In genomic region chr2:241325257-241325656, GRCh38 we compare ENCODE assay signal across 19 cellular contexts. TPM values are rescaled to one million over a fixed set of nuclear protein-coding genes. Genes with fewer than 3 reads are reported as not detected.
A peak's percentile ranks its signal among the peaks of the same experiment; 100 is the strongest.
DNase-seq lines count a peak whose midpoint lies in the region; ATAC-seq and TF ChIP-seq lines count a peak whose summit lies in the region.
"Had no signal": no experiment of that assay in that cellular context is flagged by ENCODE, and none has a peak within 500 bp of the region (broad histone marks: within the 10 kb centered on the region; RNA-seq: fewer than 3 reads in every experiment).

No MANE protein-coding gene starts in this region.

- no peak overlapping the region for H2AK5ac ChIP-seq in trophoblast cell (ENCODE audit: low read length)

- H3K4me3 ChIP-seq in DOHH2 (ENCODE audit: low read length) (peak overlapping the region; percentile 60), trophoblast cell (ENCODE audit: low read depth, low read length) (no peak overlapping the region)
- H3K4me3 ChIP-seq: SJSA1 had no signal

- no CpG with 5 or more reads among the region's 1 CpG for WGBS in trophoblast cell (ENCODE audit: extremely low coverage, insufficient coverage, insufficient read length)

- H3K4ac ChIP-seq in trophoblast cell (ENCODE audit: low read depth, low read length): peak overlapping the region; percentile 62

- H4K20me1 ChIP-seq in DOHH2 (ENCODE audit: control insufficient read depth, insufficient read depth, low read depth, low read length): peaks cover 18% of the 10 kb centered on the region

- no peaks in the 10 kb centered on the region for H3K79me1 ChIP-seq in trophoblast cell (ENCODE audit: low read length)

- peaks cover 89% of the 10 kb centered on the region for H3K79me2 ChIP-seq in DOHH2 (ENCODE audit: control insufficient read depth, low read length)
- H3K79me2 ChIP-seq in trophoblast cell (ENCODE audit: control insufficient read depth, insufficient read depth, low read length, poor library complexity): peaks cover 8% of the 10 kb centered on the region

- H3K4me2 ChIP-seq in DOHH2 (ENCODE audit: low read length) (peak overlapping the region; percentile 93), trophoblast cell (ENCODE audit: low read length) (no peak overlapping the region)

- TF ChIP-seq CTCF in DOHH2 (IDR thresholded peaks at IDR 0.05; ENCODE audit: low read depth, low read length, poor library complexity, severe bottlenecking) (no peak), WTC11 (IDR thresholded peaks at IDR 0.05) (no peak)

- no peak overlapping the region for H2AFZ ChIP-seq in trophoblast cell (ENCODE audit: insufficient read depth, low read length, poor library complexity)
- H2AFZ ChIP-seq: GM23248 had no signal

- H3K27ac ChIP-seq in DOHH2 (ENCODE audit: low read depth, low read length) (peak overlapping the region; percentile 79), trophoblast cell (ENCODE audit: low read depth, low read length) (no peak overlapping the region)
- H3K27ac ChIP-seq: SJSA1 had no signal

- H3K4me1 ChIP-seq in DOHH2 (ENCODE audit: control insufficient read depth, low read length) (peaks cover 57% of the 10 kb centered on the region), trophoblast cell (ENCODE audit: control insufficient read depth in 1 of 2, insufficient read depth in 2 of 2, low read length in 2 of 2) (no peaks in the 10 kb centered on the region)
- H3K4me1 ChIP-seq: SJSA1 had no signal

- no peaks in the 10 kb centered on the region for H3K9me2 ChIP-seq in DOHH2 (replicated peaks; ENCODE audit: control insufficient read depth, low read length)

- H2BK12ac ChIP-seq in trophoblast cell (ENCODE audit: low read length): no peak overlapping the region

- POLR2A ChIA-PET in WTC11 (lab: Charles Lee): no interaction called here

- H4K12ac ChIP-seq in trophoblast cell (ENCODE audit: low read depth, low read length): no peak overlapping the region

- H3K4me1 Mint-ChIP-seq in activated CD8-positive, alpha-beta memory T cell treated with anti-CD3 and anti-CD28 coated beads, Interleukin-2, amount 10 ng/mL, durations not matched to agents 7 days and 5 days: peaks cover 35% of the 10 kb centered on the region
- H3K4me1 Mint-ChIP-seq in WTC11: peaks cover 32% of the 10 kb centered on the region

- H4K91ac ChIP-seq in trophoblast cell (ENCODE audit: low read depth, low read length): no peak overlapping the region

- H3K9me3 ChIP-seq in DOHH2 (ENCODE audit: control insufficient read depth, insufficient read depth, low read length) (no peaks in the 10 kb centered on the region), trophoblast cell (ENCODE audit: insufficient read depth, low read depth, low read length) (no peaks in the 10 kb centered on the region)
- H3K9me3 ChIP-seq: SJSA1 had no signal

- no peaks in the 10 kb centered on the region for H3K9me3 Mint-ChIP-seq in activated CD8-positive, alpha-beta memory T cell treated with anti-CD3 and anti-CD28 coated beads, Interleukin-2, amount 10 ng/mL, durations not matched to agents 7 days and 5 days (ENCODE audit: low read depth)
- H3K9me3 Mint-ChIP-seq in WTC11: no peaks in the 10 kb centered on the region
- H3K9me3 Mint-ChIP-seq: IgD-negative memory B cell had no signal

- peak overlapping the region; percentile 9 for H3K27ac Mint-ChIP-seq in activated CD8-positive, alpha-beta memory T cell treated with anti-CD3 and anti-CD28 coated beads, Interleukin-2, amount 10 ng/mL, durations not matched to agents 7 days and 5 days
- peak overlapping the region; percentile 46 for H3K27ac Mint-ChIP-seq in WTC11

- no peak overlapping the region for H2BK120ac ChIP-seq in trophoblast cell (ENCODE audit: insufficient read depth, low read length, poor library complexity)

- H4K8ac ChIP-seq in trophoblast cell (ENCODE audit: low read depth, low read length): no peak overlapping the region

- no peaks in the 10 kb centered on the region for H3K27me3 ChIP-seq in DOHH2 (ENCODE audit: control insufficient read depth, low read length)
- H3K27me3 ChIP-seq in trophoblast cell (ENCODE audit: insufficient read depth, low read length): no peaks in the 10 kb centered on the region
- H3K27me3 ChIP-seq: SJSA1 had no signal

- no peak overlapping the region for H3K18ac ChIP-seq in trophoblast cell (ENCODE audit: low read length)

- H2BK5ac ChIP-seq in trophoblast cell (ENCODE audit: low read depth, low read length, poor library complexity): no peak overlapping the region

- H3K4me3 Mint-ChIP-seq in activated CD8-positive, alpha-beta memory T cell treated with anti-CD3 and anti-CD28 coated beads, Interleukin-2, amount 10 ng/mL, durations not matched to agents 7 days and 5 days: no peak overlapping the region
- no peak overlapping the region for H3K4me3 Mint-ChIP-seq in WTC11

- H3K9ac ChIP-seq in trophoblast cell (ENCODE audit: low read length): no peak overlapping the region

- H3K14ac ChIP-seq in trophoblast cell (ENCODE audit: low read length): no peak overlapping the region

- H3K27me3 Mint-ChIP-seq in activated CD8-positive, alpha-beta memory T cell treated with anti-CD3 and anti-CD28 coated beads, Interleukin-2, amount 10 ng/mL, durations not matched to agents 7 days and 5 days: no peaks in the 10 kb centered on the region
- H3K27me3 Mint-ChIP-seq in WTC11 (ENCODE audit: low read depth): no peaks in the 10 kb centered on the region

- peaks cover 76% of the 10 kb centered on the region for H3K36me3 ChIP-seq in DOHH2 (ENCODE audit: control insufficient read depth, low read length)
- H3K36me3 ChIP-seq in trophoblast cell (ENCODE audit: control insufficient read depth in 1 of 2, insufficient read depth in 2 of 2, low read length in 2 of 2): peaks cover 28 to 31% of the 10 kb centered on the region in 2 experiments

- no peak overlapping the region for H3K23ac ChIP-seq in trophoblast cell (ENCODE audit: low read length)

- peaks cover 14% of the 10 kb centered on the region; the same call in 1 of the 2 replicates for H3F3A ChIP-seq in DOHH2 (ENCODE audit: control insufficient read depth, insufficient read depth)

- CTCF ChIA-PET in activated CD8-positive, alpha-beta memory T cell treated with anti-CD3 and anti-CD28 coated beads, Interleukin-2, amount 10 ng/mL, durations not matched to agents 7 days and 5 days (lab: Charles Lee): no interaction called here
- CTCF ChIA-PET in WTC11 (lab: Charles Lee): no interaction called here

- ATAC-seq in activated CD8-positive, alpha-beta memory T cell treated with anti-CD3 and anti-CD28 coated beads, Interleukin-2, amount 10 ng/mL, durations not matched to agents 7 days and 5 days: no peak
- ATAC-seq in WTC11 (no peak), GM18907 (IDR thresholded peaks at IDR 0.05; ENCODE audit: unreplicated experiment) (no peak)
- ATAC-seq: PC-3 had no signal

- H3K36me3 Mint-ChIP-seq in activated CD8-positive, alpha-beta memory T cell treated with anti-CD3 and anti-CD28 coated beads, Interleukin-2, amount 10 ng/mL, durations not matched to agents 7 days and 5 days: peaks cover 55% of the 10 kb centered on the region
- H3K36me3 Mint-ChIP-seq in WTC11: peaks cover 49% of the 10 kb centered on the region

- DNase-seq in activated CD8-positive, alpha-beta memory T cell treated with anti-CD3 and anti-CD28 coated beads, Interleukin-2, amount 10 ng/mL, durations not matched to agents 7 days and 5 days: no peak
- no peak for DNase-seq in activated CD8-positive, alpha-beta memory T cell treated with anti-CD3 and anti-CD28 coated beads, Interleukin-2, amount 50 U/mL, for 4 hours
- DNase-seq in WTC11 (ENCODE audit: low spot score) (no peak), trophoblast cell (no peak), D341Med (ENCODE audit: low spot score) (no peak), NCI-H345 treated with DMSO at 0.1 percent for 48 hours (lab: John Stamatoyannopoulos, UW; ENCODE audit: unreplicated experiment) (no peak)
- DNase-seq: 8988T; DMS79; GDM1; GM23248; NCI-H1436; NCI-H2227 treated with DMSO at 0.1 percent for 48 hours; NCI-H69; NK-92 treated with Interleukin-12 subunit alpha and Interleukin-12 subunit beta, amount 100 ng/mL, for 24 hours; PC-3 had no signal

TF ChIP-seq in WTC11, 78 proteins besides CTCF, POLR2A, EP300 and RAD21 (continues in another document):
- TF ChIP-seq ZNF121 (CRISPR knock-in tag; IDR thresholded peaks at IDR 0.05) (no peak), NFE2L1 (CRISPR knock-in tag; IDR thresholded peaks at IDR 0.05) (no peak), MXD4 (CRISPR knock-in tag; IDR thresholded peaks at IDR 0.05; ENCODE audit: borderline replicate concordance) (no peak), ZNF263 (CRISPR knock-in tag; IDR thresholded peaks at IDR 0.05; ENCODE audit: low read depth) (no peak), FOXK1 (CRISPR knock-in tag; IDR thresholded peaks at IDR 0.05) (no peak), E2F4 (CRISPR knock-in tag; IDR thresholded peaks at IDR 0.05; ENCODE audit: borderline replicate concordance, low read depth) (no peak)
- TF ChIP-seq, protein P1, sequence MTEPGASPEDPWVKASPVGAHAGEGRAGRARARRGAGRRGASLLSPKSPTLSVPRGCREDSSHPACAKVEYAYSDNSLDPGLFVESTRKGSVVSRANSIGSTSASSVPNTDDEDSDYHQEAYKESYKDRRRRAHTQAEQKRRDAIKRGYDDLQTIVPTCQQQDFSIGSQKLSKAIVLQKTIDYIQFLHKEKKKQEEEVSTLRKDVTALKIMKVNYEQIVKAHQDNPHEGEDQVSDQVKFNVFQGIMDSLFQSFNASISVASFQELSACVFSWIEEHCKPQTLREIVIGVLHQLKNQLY (CRISPR knock-in tag; IDR thresholded peaks at IDR 0.05): no peak

RNA-seq across cellular contexts. Expression of gene SEPTIN2, which starts 9.5 kb away (rescaled TPM):
- total RNA-seq in activated CD8-positive, alpha-beta memory T cell treated with anti-CD3 and anti-CD28 coated beads, Interleukin-2, amount 10 ng/mL, durations not matched to agents 7 days and 5 days: 100 to 1,000 TPM; 242 to 290 TPM
- total RNA-seq in WTC11 (2021): 347 to 354 TPM (median 353 TPM) in 3 replicates
- polyA plus RNA-seq in trophoblast cell (2013): 334 and 340 TPM in 2 replicates

RNA-seq across cellular contexts. Expression of gene HDLBP, which starts 9.8 kb away (rescaled TPM):
- 100 to 1,000 TPM; 176 to 232 TPM for total RNA-seq in activated CD8-positive, alpha-beta memory T cell treated with anti-CD3 and anti-CD28 coated beads, Interleukin-2, amount 10 ng/mL, durations not matched to agents 7 days and 5 days
- total RNA-seq in WTC11 (2021): 330 to 368 TPM (median 346 TPM) in 3 replicates
- 771 and 822 TPM in 2 replicates for polyA plus RNA-seq in trophoblast cell (2013)

RNA-seq across cellular contexts. Expression of gene FARP2, which starts 30.8 kb away (rescaled TPM):
- 10 to 100 TPM; 24.0 to 25.4 TPM for total RNA-seq in activated CD8-positive, alpha-beta memory T cell treated with anti-CD3 and anti-CD28 coated beads, Interleukin-2, amount 10 ng/mL, durations not matched to agents 7 days and 5 days
- 28.2 to 37.8 TPM (median 33.6 TPM) in 3 replicates for total RNA-seq in WTC11 (2021)
- 20.0 and 20.1 TPM in 2 replicates for polyA plus RNA-seq in trophoblast cell (2013)
